In genomic region chr12:13839937-13840336, GRCh38 we compare ENCODE assay signal across 8 cellular contexts.
"Had no signal": no experiment of that assay in that cellular context is flagged by ENCODE, and none has a peak within 500 bp of the region (broad histone marks: within the 10 kb centered on the region; RNA-seq: fewer than 3 reads in every experiment).

No MANE protein-coding gene starts in this region.

- DNase-seq: H9, HCEC 1CT, IMR-90 had no signal

- H3K4me3 ChIP-seq: GM23338, K562 had no signal

- ATAC-seq: GM23338, K562 had no signal

- FAIRE-seq: H1, H54, HTR-8/SVneo, K562 had no signal
